ENCODE assay signal across 15 cellular contexts in genomic region chr11:15670520-15671070, GRCh38.
DNase-seq lines count a peak whose midpoint lies in the region; ATAC-seq, FAIRE-seq and TF ChIP-seq lines count a peak whose summit lies in the region.
"Had no signal": no experiment of that assay in that cellular context is flagged by ENCODE, and none has a peak within 500 bp of the region (broad histone marks: within the 10 kb centered on the region; RNA-seq: fewer than 3 reads in every experiment).

No MANE protein-coding gene starts in this region.

- CTCF ChIA-PET in IMR-90 (lab: Yijun Ruan, JAX): no interaction called here

- TF ChIP-seq CTCF in IMR-90 (conservative IDR thresholded peaks at IDR 0.05; ENCODE audit: low read depth, low read length): no peak
- TF ChIP-seq CTCF in endodermal cell (conservative IDR thresholded peaks at IDR 0.05): no peak

- TF ChIP-seq POLR2A in IMR-90 (IDR thresholded peaks at IDR 0.05; ENCODE audit: low read depth, low read length): no peak
- TF ChIP-seq POLR2A in GM12891 (IDR thresholded peaks at IDR 0.05; ENCODE audit: low read depth, low read length): no peak

- no TSS peak for BruUV-seq in IMR-90 (replicated peaks; lab: Mats Ljungman, UMichigan)

- no peak overlapping the region for H3K23ac ChIP-seq in IMR-90 (ENCODE audit: low read depth, low read length)

- H3K4me1 ChIP-seq in IMR-90 (ENCODE audit: control insufficient read depth, insufficient read depth, low read length): peaks cover 2% of the 10 kb centered on the region
- no peaks in the 10 kb centered on the region for H3K4me1 ChIP-seq in endodermal cell (ENCODE audit: control insufficient read depth, insufficient read depth, low read length)

- DNase-seq in EH (ENCODE audit: low read depth) (peak; percentile 44), IMR-90 (peak; percentile 19), endodermal cell (peak; percentile 43), mucosa of gallbladder (ENCODE audit: low spot score) (peak; percentile 4), GM12891 (ENCODE audit: insufficient read length, low spot score) (no peak)
- DNase-seq: CD8-positive, alpha-beta T cell; HFFc6; Kasumi-1; NCI-H187 treated with DMSO at 0.1 percent for 48 hours; NCI-H526; OCI-M1 had no signal

- no peak overlapping the region for H2AK9ac ChIP-seq in IMR-90 (replicated peaks; ENCODE audit: low read depth, low read length, poor library complexity)

- no peak for TF ChIP-seq RAD21 in IMR-90 (IDR thresholded peaks at IDR 0.05; ENCODE audit: low read length)

- H3K9me3 ChIP-seq in IMR-90 (ENCODE audit: control insufficient read depth, insufficient read depth, low read length): 0 out of 2 replicates have a peak, but pooled peaks cover 3% of the 10 kb centered on the region
- H3K9me3 ChIP-seq in endodermal cell (ENCODE audit: control insufficient read depth, low read length): peaks cover 31% of the 10 kb centered on the region

- peaks cover 20% of the 10 kb centered on the region for H3K9me3 Mint-ChIP-seq in endodermal cell
- H3K9me3 Mint-ChIP-seq: CD8-positive, alpha-beta T cell had no signal

- no peak overlapping the region for H3K27ac Mint-ChIP-seq in endodermal cell
- H3K27ac Mint-ChIP-seq: CD8-positive, alpha-beta T cell; HFFc6 had no signal

- peak overlapping the region; percentile 45 for H2BK20ac ChIP-seq in IMR-90 (ENCODE audit: low read depth, low read length)

- no peak for FAIRE-seq in GM12891 (lab: Jason Lieb, UNC)
- FAIRE-seq: H1 had no signal

- no peak overlapping the region for H4K5ac ChIP-seq in IMR-90 (ENCODE audit: low read depth, low read length)

- no peaks in the 10 kb centered on the region for H3K27me3 ChIP-seq in IMR-90 (ENCODE audit: control insufficient read depth, insufficient read depth, low read length)
- no peaks in the 10 kb centered on the region for H3K27me3 ChIP-seq in endodermal cell (ENCODE audit: control insufficient read depth, insufficient read depth, low read length, poor library complexity, severe bottlenecking)

- no peak overlapping the region for H3K4me2 ChIP-seq in IMR-90 (ENCODE audit: low read depth, low read length)

- H3K56ac ChIP-seq in IMR-90 (ENCODE audit: extremely low read depth, insufficient read depth, low read length): no peak overlapping the region

- WGBS in IMR-90 (ENCODE audit: extremely low coverage in 2 of 2, insufficient read length in 1 of 2), 2 experiments: 53% methylated on average over 5 of the region's 12 CpGs; no CpG with 5 or more reads in 1 of the 2 experiments
- WGBS in endodermal cell (ENCODE audit: insufficient coverage in 1 of 2, insufficient read length in 1 of 2), 2 experiments: 85 to 91% methylated on average over 6 to 12 of the region's 12 CpGs

- H3K4me3 Mint-ChIP-seq in endodermal cell: no peak overlapping the region
- H3K4me3 Mint-ChIP-seq: CD8-positive, alpha-beta T cell; HFFc6 had no signal

- H2BK15ac ChIP-seq in IMR-90 (ENCODE audit: low read depth, low read length): 0 out of 3 replicates have a peak overlapping the region, but pooled peaks have one; percentile 35

- H2AFZ ChIP-seq in IMR-90 (replicated peaks; ENCODE audit: low read length, poor library complexity): peak overlapping the region; percentile 27

- peak overlapping the region; percentile 49; the same call in 1 of the 2 replicates for H3K14ac ChIP-seq in IMR-90 (replicated peaks; ENCODE audit: low read depth, low read length)

- no peaks in the 10 kb centered on the region for H3K36me3 Mint-ChIP-seq in endodermal cell (ENCODE audit: low read depth)
- H3K36me3 Mint-ChIP-seq: CD8-positive, alpha-beta T cell had no signal

- POLR2A ChIA-PET in IMR-90 (lab: Charles Lee; ENCODE audit: unreplicated experiment): no interaction called here

- peak overlapping the region; percentile 50 for H3K4ac ChIP-seq in IMR-90 (ENCODE audit: low read depth, low read length)

- intact Hi-C loops in IMR-90 (cut with micrococcal nuclease): no loop called here

- peak overlapping the region; percentile 52; the same call in 1 of the 2 replicates for H2AK5ac ChIP-seq in IMR-90 (ENCODE audit: low read depth, low read length)

- H4K91ac ChIP-seq in IMR-90 (ENCODE audit: insufficient read depth, low read depth, low read length): no peak overlapping the region

- peaks cover 6% of the 10 kb centered on the region for H3K9me1 ChIP-seq in IMR-90 (ENCODE audit: insufficient read depth, low read length)

- H3K4me3 ChIP-seq in IMR-90 (ENCODE audit: insufficient read depth, low read depth, low read length): no peak overlapping the region
- H3K4me3 ChIP-seq in endodermal cell (ENCODE audit: low read length): no peak overlapping the region

- ATAC-seq in IMR-90 (ENCODE audit: low read depth) (peak; percentile 52), HG02981 (IDR thresholded peaks at IDR 0.05; ENCODE audit: unreplicated experiment) (no peak), HG02885 (IDR thresholded peaks at IDR 0.05; ENCODE audit: poor library complexity, unreplicated experiment) (no peak)
- ATAC-seq: CD8-positive, alpha-beta T cell had no signal

- in situ Hi-C loops in IMR-90 (cut with MboI; ENCODE audit: low sequenced_read_pairs): no loop called here

- H3K9ac ChIP-seq in IMR-90 (ENCODE audit: low read depth, low read length) (no peak overlapping the region), endodermal cell (ENCODE audit: extremely low read depth, low read length, poor library complexity, severe bottlenecking) (no peak overlapping the region)

- peaks cover under 1% of the 10 kb centered on the region for H3K27me3 Mint-ChIP-seq in endodermal cell (ENCODE audit: insufficient read depth)

- H4K20me1 ChIP-seq in IMR-90 (ENCODE audit: insufficient read depth, low read length): no peaks in the 10 kb centered on the region

- no peak overlapping the region for H2BK5ac ChIP-seq in IMR-90 (ENCODE audit: low read depth, low read length, poor library complexity, severe bottlenecking)

- H3K27ac ChIP-seq in IMR-90 (ENCODE audit: insufficient read depth, low read length) (no peak overlapping the region), endodermal cell (ENCODE audit: low read depth, low read length) (no peak overlapping the region)
- H3K27ac ChIP-seq: RWPE1 had no signal

- H3K79me1 ChIP-seq in IMR-90 (ENCODE audit: low read depth in 1 of 2, low read length in 2 of 2): no peaks in the 10 kb centered on the region

- no peak overlapping the region for H3K18ac ChIP-seq in IMR-90 (ENCODE audit: low read depth, low read length)

- peak overlapping the region in 1 of 2 experiments; percentile 33; a peak in 1 of 4 replicates for H4K8ac ChIP-seq in IMR-90 (ENCODE audit: low read depth in 2 of 2, low read length in 2 of 2)

- dilution Hi-C loops in IMR-90 (cut with HindIII; ENCODE audit: low sequenced_read_pairs, unreplicated experiment): no loop called here

- H3K36me3 ChIP-seq in IMR-90 (ENCODE audit: control insufficient read depth, insufficient read depth, low read length): no peaks in the 10 kb centered on the region
- H3K36me3 ChIP-seq in endodermal cell (ENCODE audit: control insufficient read depth, insufficient read depth, low read length): no peaks in the 10 kb centered on the region

- peak overlapping the region; percentile 14 for H2BK120ac ChIP-seq in IMR-90 (ENCODE audit: low read depth, low read length)

- no peaks in the 10 kb centered on the region for H3K4me1 Mint-ChIP-seq in endodermal cell

TF ChIP-seq in IMR-90, 13 proteins besides CTCF, POLR2A, EP300 and RAD21 (continues in another document):
- no peak for TF ChIP-seq SMC3 (IDR thresholded peaks at IDR 0.05; ENCODE audit: low read depth, low read length)
- TF ChIP-seq, protein P1, sequence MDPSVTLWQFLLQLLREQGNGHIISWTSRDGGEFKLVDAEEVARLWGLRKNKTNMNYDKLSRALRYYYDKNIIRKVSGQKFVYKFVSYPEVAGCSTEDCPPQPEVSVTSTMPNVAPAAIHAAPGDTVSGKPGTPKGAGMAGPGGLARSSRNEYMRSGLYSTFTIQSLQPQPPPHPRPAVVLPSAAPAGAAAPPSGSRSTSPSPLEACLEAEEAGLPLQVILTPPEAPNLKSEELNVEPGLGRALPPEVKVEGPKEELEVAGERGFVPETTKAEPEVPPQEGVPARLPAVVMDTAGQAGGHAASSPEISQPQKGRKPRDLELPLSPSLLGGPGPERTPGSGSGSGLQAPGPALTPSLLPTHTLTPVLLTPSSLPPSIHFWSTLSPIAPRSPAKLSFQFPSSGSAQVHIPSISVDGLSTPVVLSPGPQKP (IDR thresholded peaks at IDR 0.05; ENCODE audit: borderline replicate concordance, low read depth, low read length): no peak
- no peak for TF ChIP-seq CEBPB (IDR thresholded peaks at IDR 0.05; ENCODE audit: low read depth, low read length)
- TF ChIP-seq USF2 (IDR thresholded peaks at IDR 0.05; ENCODE audit: low read depth, low read length): no peak
- no peak for TF ChIP-seq MAFK (IDR thresholded peaks at IDR 0.05; ENCODE audit: low read depth, low read length)

TF ChIP-seq in GM12891, 5 proteins besides CTCF, POLR2A, EP300 and RAD21:
- TF ChIP-seq SPI1 (IDR thresholded peaks at IDR 0.05; ENCODE audit: low read depth, low read length): no peak
- no peak for TF ChIP-seq POLR2AphosphoS5 (IDR thresholded peaks at IDR 0.05; ENCODE audit: low read depth, low read length)
- no peak for TF ChIP-seq POU2F2 (IDR thresholded peaks at IDR 0.05; ENCODE audit: low read depth, low read length)
- TF ChIP-seq PAX5 (IDR thresholded peaks at IDR 0.05; ENCODE audit: insufficient read depth, low read length, severe bottlenecking): no peak
- TF ChIP-seq TAF1 (IDR thresholded peaks at IDR 0.05; ENCODE audit: low read depth, low read length): no peak
